Comparison of ENCODE assay signal across 18 cellular contexts in the genomic region with DNA sequence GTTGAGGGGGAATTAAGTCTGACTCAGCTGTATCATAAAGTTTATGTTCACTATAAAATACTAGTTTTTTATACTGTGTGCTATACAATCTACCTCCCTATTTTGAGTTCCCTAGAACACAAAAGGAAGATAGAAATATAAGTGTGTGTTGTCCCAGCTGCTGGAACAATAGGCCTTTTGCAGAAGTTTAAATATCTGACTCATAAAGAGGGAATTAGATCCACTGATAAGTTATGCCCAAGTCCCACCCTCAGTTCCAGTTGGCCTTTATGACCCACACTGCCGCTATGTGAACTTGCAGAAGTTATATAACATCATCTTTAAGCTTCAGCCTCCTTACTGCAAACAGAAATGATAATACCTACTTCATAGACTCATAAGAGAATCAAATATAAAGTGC.
DNase-seq lines count a peak whose midpoint lies in the region; ATAC-seq, FAIRE-seq and TF ChIP-seq lines count a peak whose summit lies in the region.
"Had no signal": no experiment of that assay in that cellular context is flagged by ENCODE, and none has a peak within 500 bp of the region (broad histone marks: within the 10 kb centered on the region; RNA-seq: fewer than 3 reads in every experiment).

No MANE protein-coding gene starts in this region.

- no peak for ATAC-seq in HG03520 (IDR thresholded peaks at IDR 0.05; ENCODE audit: unreplicated experiment)
- ATAC-seq: lower lobe of right lung; naive thymus-derived CD8-positive, alpha-beta T cell; T-cell had no signal

- TF ChIP-seq CTCF in transverse colon (IDR thresholded peaks at IDR 0.05) (no peak), spleen (IDR thresholded peaks at IDR 0.05 in 8 of 11, conservative IDR thresholded peaks at IDR 0.05 in 3 of 11) (no peak)

- no peaks in the 10 kb centered on the region for H3K27me3 ChIP-seq in SJCRH30
- no peaks in the 10 kb centered on the region for H3K27me3 ChIP-seq in transverse colon
- H3K27me3 ChIP-seq in spleen (replicated peaks in 1 of 7): no peaks in the 10 kb centered on the region

- H3K4me3 ChIP-seq in SJCRH30: no peak overlapping the region
- H3K4me3 ChIP-seq in transverse colon: no peak overlapping the region
- H3K4me3 ChIP-seq in spleen: no peak overlapping the region
- H3K4me3 ChIP-seq: lower lobe of right lung, smooth muscle cell, thoracic aorta had no signal

- H3K36me3 ChIP-seq in SJCRH30: no peaks in the 10 kb centered on the region
- H3K36me3 ChIP-seq in transverse colon: no peaks in the 10 kb centered on the region
- H3K36me3 ChIP-seq in spleen: no peaks in the 10 kb centered on the region
- H3K36me3 ChIP-seq: lower lobe of right lung, thoracic aorta had no signal

- peak overlapping the region; percentile 18 for H3K27ac ChIP-seq in SJCRH30
- H3K27ac ChIP-seq in transverse colon: peak overlapping the region in 3 of 4 donors; percentile 31 to 36 (median 36)
- no peak overlapping the region for H3K27ac ChIP-seq in spleen
- H3K27ac ChIP-seq: lower lobe of right lung, thoracic aorta, VCaP had no signal

- WGBS in transverse colon (ENCODE audit: low coverage in 1 of 2), 2 donors: 38 to 67% methylated on average over 1 of the region's 1 CpG
- 73 to 96% (median 83%) methylated on average over 1 of the region's 1 CpG for WGBS in spleen, 5 donors

- intact Hi-C loops in transverse colon (cut with DNase I; ENCODE audit: low total_unique reads) (no loop called here), spleen (cut with DNase I; ENCODE audit: low total_unique reads) (no loop called here)

- DNase-seq in H54 (ENCODE audit: insufficient read length, low spot score) (peak; percentile 15), SJCRH30 (peak; percentile 40 to 60), fibroblast of peridontal ligament (ENCODE audit: extremely low read depth) (peak; percentile 16), transverse colon (peak; percentile 54), kidney glomerular epithelial cell (lab: John Stamatoyannopoulos, UW) (no peak), spleen (no peak)
- DNase-seq: GOT3; lower lobe of right lung; naive thymus-derived CD8-positive, alpha-beta T cell; NCI-H1694; NCI-H82; RPMI8226; T-cell had no signal

- TF ChIP-seq EP300 in transverse colon (IDR thresholded peaks at IDR 0.05; ENCODE audit: low read depth): no peak

- in situ Hi-C loops in transverse colon (cut with MboI; ENCODE audit: low pct_ligation_motif_present in 1 of 4, low pct_unique_long_range_greater_than_20kb in 1 of 4, low sequenced_read_pairs in 3 of 4): no loop called here

- H3K4me1 ChIP-seq in SJCRH30: peaks cover 36% of the 10 kb centered on the region
- peaks cover 0 to 15% (median 10%) of the 10 kb centered on the region in 4 donors for H3K4me1 ChIP-seq in transverse colon
- H3K4me1 ChIP-seq in spleen: no peaks in the 10 kb centered on the region
- H3K4me1 ChIP-seq: lower lobe of right lung had no signal

- no peak for TF ChIP-seq POLR2A in H54 (IDR thresholded peaks at IDR 0.05; ENCODE audit: low read depth, low read length)
- TF ChIP-seq POLR2A in transverse colon (IDR thresholded peaks at IDR 0.05): no peak
- TF ChIP-seq POLR2A in spleen (IDR thresholded peaks at IDR 0.05): no peak

- FAIRE-seq in H54 (lab: Jason Lieb, UNC): peak; percentile 99
- FAIRE-seq: frontal cortex had no signal

- H3K9me3 ChIP-seq in SJCRH30 (replicated peaks) (no peaks in the 10 kb centered on the region), transverse colon (no peaks in the 10 kb centered on the region), spleen (no peaks in the 10 kb centered on the region)
- H3K9me3 ChIP-seq: lower lobe of right lung, thoracic aorta had no signal

Comparison
In these comparisons a context has a peak if more than half of its experiments do, and no peak if none do; other contexts are left out.
1. DNase-seq: peak in H54 (single experiment), SJCRH30 (2 of 2), fibroblast of peridontal ligament (single experiment) and transverse colon (single experiment); none in kidney glomerular epithelial cell (single experiment) and spleen (single experiment).
2. H3K27ac ChIP-seq: peak in SJCRH30 (single experiment) and transverse colon (3 of 4); none in spleen (0 of 8).